Comparison of ENCODE assay signal across 11 cellular contexts in the genomic region with DNA sequence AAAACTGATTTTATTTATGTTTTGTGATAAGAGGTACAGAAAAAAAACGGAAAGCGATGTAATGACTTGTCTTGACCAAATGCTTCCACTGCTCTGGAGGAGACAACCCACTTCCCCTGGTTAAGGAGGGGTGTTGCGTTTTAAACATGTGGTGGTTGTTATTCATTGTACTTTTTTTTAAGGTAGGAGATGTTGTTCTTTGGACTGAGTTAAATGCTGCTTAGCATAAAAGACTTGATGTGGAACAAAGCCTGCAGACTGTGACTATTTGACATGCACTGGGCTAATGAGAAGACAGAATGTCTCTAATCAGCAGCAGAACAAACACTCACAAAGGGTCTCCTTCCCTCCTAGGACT.
DNase-seq lines count a peak whose midpoint lies in the region; ATAC-seq and TF ChIP-seq lines count a peak whose summit lies in the region.
"Had no signal": no experiment of that assay in that cellular context is flagged by ENCODE, and none has a peak within 500 bp of the region (broad histone marks: within the 10 kb centered on the region; RNA-seq: fewer than 3 reads in every experiment).

No MANE protein-coding gene starts in this region.

- H3K9me3 ChIP-seq in T-helper 17 cell (ENCODE audit: control insufficient read depth, low read length, poor library complexity, severe bottlenecking) (no peaks in the 10 kb centered on the region), body of pancreas (no peaks in the 10 kb centered on the region)

- H3K27me3 Mint-ChIP-seq in T-helper 17 cell (no peaks in the 10 kb centered on the region), WTC11 (ENCODE audit: low read depth) (no peaks in the 10 kb centered on the region)

- H3K4me3 Mint-ChIP-seq in T-helper 17 cell (no peak overlapping the region), WTC11 (no peak overlapping the region)
- H3K4me3 Mint-ChIP-seq: CD14-positive monocyte had no signal

- POLR2A ChIA-PET in WTC11 (lab: Charles Lee), result no interaction called here

- H3K4me1 Mint-ChIP-seq in T-helper 17 cell (peaks cover 17% of the 10 kb centered on the region), WTC11 (no peaks in the 10 kb centered on the region)

- WGBS in body of pancreas, 2 donors, result 73 to 76% methylated on average over 3 of the region's 3 CpGs

- H3K36me3 ChIP-seq in body of pancreas (replicated peaks in 1 of 2; ENCODE audit: insufficient read depth in 1 of 2, low read depth in 2 of 2), result no peaks in the 10 kb centered on the region

- H3K4me3 ChIP-seq in body of pancreas, result no peak overlapping the region

- no peak for DNase-seq in T-helper 17 cell
- DNase-seq in body of pancreas, result no peak
- no peak for DNase-seq in WTC11 (ENCODE audit: low spot score)
- DNase-seq in hepatic stellate cell (ENCODE audit: low spot score), result no peak
- DNase-seq in NCI-H2029 (lab: John Stamatoyannopoulos, UW), result no peak
- DNase-seq: glutamatergic neuron, NCI-H2029 treated with DMSO at 0.1 percent for 48 hours had no signal

- no peaks in the 10 kb centered on the region for H3K27me3 ChIP-seq in body of pancreas

- H3K4me1 ChIP-seq in body of pancreas, result no peaks in the 10 kb centered on the region

- TF ChIP-seq CTCF in body of pancreas (IDR thresholded peaks at IDR 0.05) (no peak), WTC11 (IDR thresholded peaks at IDR 0.05) (no peak)

- intact Hi-C loops in body of pancreas (cut with DNase I), result no loop called here

- no peak for TF ChIP-seq POLR2A in body of pancreas (IDR thresholded peaks at IDR 0.05)

- no peak overlapping the region for H3K27ac ChIP-seq in body of pancreas

- no peaks in the 10 kb centered on the region for H3K9me3 Mint-ChIP-seq in WTC11

- peaks cover 4% of the 10 kb centered on the region for H3K36me3 Mint-ChIP-seq in T-helper 17 cell (ENCODE audit: low read depth)
- no peaks in the 10 kb centered on the region for H3K36me3 Mint-ChIP-seq in WTC11

- ATAC-seq in GM18499 (IDR thresholded peaks at IDR 0.05; ENCODE audit: insufficient read depth, unreplicated experiment) (peak; percentile 38), GM21367 (IDR thresholded peaks at IDR 0.05; ENCODE audit: unreplicated experiment) (peak; percentile 47), HG03064 (IDR thresholded peaks at IDR 0.05; ENCODE audit: low read depth, unreplicated experiment) (peak; percentile 45), T-helper 17 cell (peak; percentile 55), body of pancreas (no peak), WTC11 (no peak)

- H3K27ac Mint-ChIP-seq in T-helper 17 cell (no peak overlapping the region), WTC11 (no peak overlapping the region)

- CTCF ChIA-PET in WTC11 (lab: Charles Lee), result no interaction called here

TF ChIP-seq in WTC11, 78 proteins besides CTCF, POLR2A, EP300 and RAD21 (continues in another document):
- no peak for TF ChIP-seq NR1H2 (CRISPR knock-in tag; IDR thresholded peaks at IDR 0.05)
- no peak for TF ChIP-seq E2F5 (CRISPR knock-in tag; IDR thresholded peaks at IDR 0.05)
- TF ChIP-seq ARID4B (CRISPR knock-in tag; IDR thresholded peaks at IDR 0.05; ENCODE audit: borderline replicate concordance), result no peak
- TF ChIP-seq, protein P1, sequence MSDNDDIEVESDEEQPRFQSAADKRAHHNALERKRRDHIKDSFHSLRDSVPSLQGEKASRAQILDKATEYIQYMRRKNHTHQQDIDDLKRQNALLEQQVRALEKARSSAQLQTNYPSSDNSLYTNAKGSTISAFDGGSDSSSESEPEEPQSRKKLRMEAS (CRISPR knock-in tag; IDR thresholded peaks at IDR 0.05), result no peak
- no peak for TF ChIP-seq NR2C2 (CRISPR knock-in tag; IDR thresholded peaks at IDR 0.05)
- TF ChIP-seq OVOL2 (CRISPR knock-in tag; IDR thresholded peaks at IDR 0.05; ENCODE audit: borderline replicate concordance), result no peak
- TF ChIP-seq, protein P2, sequence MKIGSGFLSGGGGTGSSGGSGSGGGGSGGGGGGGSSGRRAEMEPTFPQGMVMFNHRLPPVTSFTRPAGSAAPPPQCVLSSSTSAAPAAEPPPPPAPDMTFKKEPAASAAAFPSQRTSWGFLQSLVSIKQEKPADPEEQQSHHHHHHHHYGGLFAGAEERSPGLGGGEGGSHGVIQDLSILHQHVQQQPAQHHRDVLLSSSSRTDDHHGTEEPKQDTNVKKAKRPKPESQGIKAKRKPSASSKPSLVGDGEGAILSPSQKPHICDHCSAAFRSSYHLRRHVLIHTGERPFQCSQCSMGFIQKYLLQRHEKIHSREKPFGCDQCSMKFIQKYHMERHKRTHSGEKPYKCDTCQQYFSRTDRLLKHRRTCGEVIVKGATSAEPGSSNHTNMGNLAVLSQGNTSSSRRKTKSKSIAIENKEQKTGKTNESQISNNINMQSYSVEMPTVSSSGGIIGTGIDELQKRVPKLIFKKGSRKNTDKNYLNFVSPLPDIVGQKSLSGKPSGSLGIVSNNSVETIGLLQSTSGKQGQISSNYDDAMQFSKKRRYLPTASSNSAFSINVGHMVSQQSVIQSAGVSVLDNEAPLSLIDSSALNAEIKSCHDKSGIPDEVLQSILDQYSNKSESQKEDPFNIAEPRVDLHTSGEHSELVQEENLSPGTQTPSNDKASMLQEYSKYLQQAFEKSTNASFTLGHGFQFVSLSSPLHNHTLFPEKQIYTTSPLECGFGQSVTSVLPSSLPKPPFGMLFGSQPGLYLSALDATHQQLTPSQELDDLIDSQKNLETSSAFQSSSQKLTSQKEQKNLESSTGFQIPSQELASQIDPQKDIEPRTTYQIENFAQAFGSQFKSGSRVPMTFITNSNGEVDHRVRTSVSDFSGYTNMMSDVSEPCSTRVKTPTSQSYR (CRISPR knock-in tag; IDR thresholded peaks at IDR 0.05), result no peak
- no peak for TF ChIP-seq ZNF532 (CRISPR knock-in tag; IDR thresholded peaks at IDR 0.05; ENCODE audit: borderline replicate concordance)

Comparison
In these comparisons a context has a peak if more than half of its experiments do, and no peak if none do; other contexts are left out.
1. ATAC-seq: peak in GM18499 (single experiment), GM21367 (single experiment), HG03064 (single experiment) and T-helper 17 cell (single experiment); none in body of pancreas (single experiment) and WTC11 (single experiment).